Comparison of ENCODE assay signal across 15 cellular contexts in the genomic region with DNA sequence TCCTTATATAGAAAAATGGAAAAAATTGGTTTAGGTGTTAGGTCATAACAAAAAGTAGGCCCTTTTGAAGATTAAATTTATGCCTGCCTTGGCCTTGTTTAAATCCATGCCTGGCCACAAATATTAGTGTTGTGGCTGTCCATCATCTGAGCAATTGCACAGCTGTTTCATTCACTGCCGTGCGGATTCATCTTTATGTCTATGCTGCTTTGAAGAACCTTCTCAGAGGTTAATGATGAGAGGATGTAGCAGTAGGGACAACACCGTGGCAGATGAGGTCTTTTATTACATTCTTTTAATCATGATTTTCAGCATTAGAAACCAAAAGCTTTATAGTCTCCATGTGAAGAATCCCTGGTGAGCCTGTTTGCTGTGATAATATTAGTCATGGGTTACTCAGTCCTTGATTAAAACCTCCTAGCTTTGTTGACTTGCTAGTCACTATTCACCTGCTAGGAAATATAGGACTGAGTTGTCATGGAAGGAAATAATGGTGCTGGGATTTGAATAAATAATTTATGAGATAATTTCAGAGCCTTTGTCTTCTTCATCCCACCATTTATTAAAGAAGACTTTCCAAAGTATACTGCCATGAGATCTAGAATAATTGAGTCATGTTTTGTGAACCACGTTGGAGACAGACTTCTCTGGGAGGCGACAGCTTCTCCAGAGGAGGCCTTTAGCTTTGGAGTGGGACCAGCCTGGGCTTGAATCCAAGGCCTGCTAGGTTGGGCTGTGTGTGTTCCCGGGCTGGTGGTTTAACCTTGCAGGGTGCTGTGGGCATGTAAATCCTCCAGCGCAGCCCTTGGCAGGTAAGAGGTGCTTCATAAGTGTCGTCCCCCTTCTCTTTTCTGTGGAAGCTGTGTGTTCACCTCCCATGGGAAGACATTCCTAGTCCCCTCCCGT. TPM values are rescaled to one million over a fixed set of nuclear protein-coding genes. Genes with fewer than 3 reads are reported as not detected.
A peak's percentile ranks its signal among the peaks of the same experiment; 100 is the strongest.
DNase-seq lines count a peak whose midpoint lies in the region; ATAC-seq, FAIRE-seq and TF ChIP-seq lines count a peak whose summit lies in the region.
"Had no signal": no experiment of that assay in that cellular context is flagged by ENCODE, and none has a peak within 500 bp of the region (broad histone marks: within the 10 kb centered on the region; RNA-seq: fewer than 3 reads in every experiment).

No MANE protein-coding gene starts in this region.

- peaks cover 36% of the 10 kb centered on the region for H4K20me1 ChIP-seq in astrocyte (ENCODE audit: insufficient read depth, low read length)
- H4K20me1 ChIP-seq in PC-9 (ENCODE audit: insufficient read depth): 0 out of 2 replicates have a peak, but pooled peaks cover 2% of the 10 kb centered on the region

- H3K9me3 ChIP-seq in astrocyte (ENCODE audit: insufficient read depth, low read depth, low read length): no peaks in the 10 kb centered on the region
- no peaks in the 10 kb centered on the region for H3K9me3 ChIP-seq in right cardiac atrium (ENCODE audit: control insufficient read depth, low read length)
- no peaks in the 10 kb centered on the region for H3K9me3 ChIP-seq in tibial artery
- no peaks in the 10 kb centered on the region for H3K9me3 ChIP-seq in PC-9 (ENCODE audit: insufficient read depth, low read depth)
- H3K9me3 ChIP-seq: suprapubic skin had no signal

- POLR2A ChIA-PET in PC-9 (lab: Charles Lee; ENCODE audit: unreplicated experiment): no interaction called here

- H2AFZ ChIP-seq in astrocyte (ENCODE audit: low read depth, low read length) (no peak overlapping the region), PC-9 (no peak overlapping the region)

- no peaks in the 10 kb centered on the region for H3K9me2 ChIP-seq in PC-9 (ENCODE audit: insufficient read depth)

- H3K4me2 ChIP-seq in astrocyte (ENCODE audit: low read length) (peak overlapping the region; percentile 47), PC-9 (no peak overlapping the region)

- TF ChIP-seq POLR2A in lower leg skin (IDR thresholded peaks at IDR 0.05): no peak

- no peak for TF ChIP-seq CTCF in astrocyte (IDR thresholded peaks at IDR 0.05; ENCODE audit: insufficient read depth, low read depth, low read length)
- no peak for TF ChIP-seq CTCF in tibial artery (IDR thresholded peaks at IDR 0.05)
- TF ChIP-seq CTCF in PC-9 (conservative IDR thresholded peaks at IDR 0.05): no peak
- no peak for TF ChIP-seq CTCF in lower leg skin (IDR thresholded peaks at IDR 0.05)

- H3K27ac ChIP-seq in astrocyte (ENCODE audit: low read depth, low read length): no peak overlapping the region
- peak overlapping the region; percentile 56 for H3K27ac ChIP-seq in right cardiac atrium (ENCODE audit: low read length)
- H3K27ac ChIP-seq in tibial artery: peak overlapping the region; percentile 11 to 51
- H3K27ac ChIP-seq in PC-9: no peak overlapping the region
- H3K27ac ChIP-seq: suprapubic skin had no signal

- DNase-seq in NCI-H2029 (lab: John Stamatoyannopoulos, UW) (peak; percentile 48), NCI-H2029 treated with DMSO at 0.1 percent for 48 hours (lab: John Stamatoyannopoulos, UW) (no peak), astrocyte (ENCODE audit: low read depth) (peak; percentile 38), right cardiac atrium (peak; percentile 61 to 86 (median 80)), tibial artery (peak; percentile 53 to 90), PC-9 (no peak), NCI-H187 (lab: John Stamatoyannopoulos, UW) (no peak), lower leg skin (ENCODE audit: low spot score in 2 of 2) (no peak)
- DNase-seq: activated CD4-positive, alpha-beta memory T cell treated with anti-CD3 and anti-CD28 coated beads, Interleukin-2, amount 10 ng/mL, durations not matched to agents 7 days and 5 days; naive B cell; stimulated activated CD4-positive, alpha-beta T cell treated with anti-CD3 and anti-CD28 coated beads, Interleukin-2, amount 100 ng/mL, for 24 hours had no signal

- H3K79me2 ChIP-seq in astrocyte (ENCODE audit: insufficient read depth, low read length) (peaks cover 27% of the 10 kb centered on the region), PC-9 (ENCODE audit: low read depth) (no peaks in the 10 kb centered on the region)

- no peaks in the 10 kb centered on the region for H3K9me3 Mint-ChIP-seq in astrocyte (ENCODE audit: unreplicated experiment)
- H3K9me3 Mint-ChIP-seq: activated CD4-positive, alpha-beta memory T cell treated with anti-CD3 and anti-CD28 coated beads, Interleukin-2, amount 10 ng/mL, durations not matched to agents 7 days and 5 days; naive B cell had no signal

- BruUV-seq in PC-9 (replicated peaks; lab: Mats Ljungman, UMichigan): no TSS peak

- H3K36me3 Mint-ChIP-seq in astrocyte (ENCODE audit: low read depth, unreplicated experiment): peaks cover 4% of the 10 kb centered on the region

- H3K4me3 Mint-ChIP-seq in astrocyte (ENCODE audit: unreplicated experiment): no peak overlapping the region
- H3K4me3 Mint-ChIP-seq: activated CD4-positive, alpha-beta memory T cell treated with anti-CD3 and anti-CD28 coated beads, Interleukin-2, amount 10 ng/mL, durations not matched to agents 7 days and 5 days; naive B cell had no signal

- H3F3A ChIP-seq in PC-9 (ENCODE audit: insufficient read depth, low read depth): no peaks in the 10 kb centered on the region

- H3K27me3 ChIP-seq in astrocyte (ENCODE audit: insufficient read depth, low read length) (no peaks in the 10 kb centered on the region), right cardiac atrium (ENCODE audit: control insufficient read depth, insufficient read depth) (no peaks in the 10 kb centered on the region), tibial artery (no peaks in the 10 kb centered on the region), PC-9 (ENCODE audit: insufficient read depth, low read depth) (no peaks in the 10 kb centered on the region)
- H3K27me3 ChIP-seq: suprapubic skin had no signal

- no peak overlapping the region for H3K9ac ChIP-seq in astrocyte (ENCODE audit: low read length)

- WGBS in right cardiac atrium: 64% methylated on average over 9 of the region's 9 CpGs
- WGBS in lower leg skin, 2 donors: 72% methylated on average over 9 of the region's 9 CpGs

- intact Hi-C loops in right cardiac atrium (cut with DNase I) (no loop called here), tibial artery (cut with DNase I; ENCODE audit: low total_unique reads) (no loop called here), PC-9 (cut with micrococcal nuclease; ENCODE audit: unreplicated experiment) (no loop called here), lower leg skin (cut with DNase I; ENCODE audit: low total_unique reads) (no loop called here)

- H3K4me1 ChIP-seq in astrocyte (ENCODE audit: insufficient read depth, low read length) (peaks cover 9% of the 10 kb centered on the region), right cardiac atrium (ENCODE audit: control insufficient read depth, insufficient read depth, low read length) (peaks cover 5% of the 10 kb centered on the region), tibial artery (peaks cover 0 to 77% (median 31%) of the 10 kb centered on the region in 4 donors), PC-9 (replicated peaks; ENCODE audit: insufficient read depth) (no peaks in the 10 kb centered on the region)

- peak; percentile 77 to 82 for ATAC-seq in right cardiac atrium

- no peak overlapping the region for H3K27ac Mint-ChIP-seq in astrocyte (ENCODE audit: unreplicated experiment)
- H3K27ac Mint-ChIP-seq: activated CD4-positive, alpha-beta memory T cell treated with anti-CD3 and anti-CD28 coated beads, Interleukin-2, amount 10 ng/mL, durations not matched to agents 7 days and 5 days had no signal

- FAIRE-seq in astrocyte (lab: Jason Lieb, UNC): peak; percentile 50
- FAIRE-seq: A204.1, frontal cortex had no signal

- H3K27me3 Mint-ChIP-seq in astrocyte (ENCODE audit: low read depth, unreplicated experiment): no peaks in the 10 kb centered on the region
- H3K27me3 Mint-ChIP-seq: activated CD4-positive, alpha-beta memory T cell treated with anti-CD3 and anti-CD28 coated beads, Interleukin-2, amount 10 ng/mL, durations not matched to agents 7 days and 5 days; naive B cell had no signal

- H3K4me3 ChIP-seq in astrocyte (ENCODE audit: insufficient read depth, low read depth, low read length): no peak overlapping the region
- no peak overlapping the region for H3K4me3 ChIP-seq in right cardiac atrium (ENCODE audit: low read length)
- no peak overlapping the region for H3K4me3 ChIP-seq in tibial artery
- H3K4me3 ChIP-seq in PC-9: no peak overlapping the region
- no peak overlapping the region for H3K4me3 ChIP-seq in lower leg skin (ENCODE audit: low read depth, poor library complexity, severe bottlenecking)
- H3K4me3 ChIP-seq: suprapubic skin had no signal

- CTCF ChIA-PET in PC-9 (lab: Charles Lee): no interaction called here

- peaks cover 3% of the 10 kb centered on the region for H3K36me3 ChIP-seq in astrocyte (ENCODE audit: insufficient read depth, low read length)
- peaks cover 0 to 16% (median 14%) of the 10 kb centered on the region in 3 donors for H3K36me3 ChIP-seq in tibial artery
- no peaks in the 10 kb centered on the region for H3K36me3 ChIP-seq in PC-9 (ENCODE audit: low read depth)

- peaks cover 8% of the 10 kb centered on the region for H3K4me1 Mint-ChIP-seq in astrocyte (ENCODE audit: low read depth, unreplicated experiment)

RNA-seq across cellular contexts. Expression of a gene that starts 53.5 kb away (rescaled TPM):
- total RNA-seq in astrocyte: not detected in 2 replicates
- 1 to 10 TPM in 3 of 4 donors, under 1 TPM in 1; 0.65 to 1.7 (median 1.4) TPM for total RNA-seq in right cardiac atrium
- 0.54 TPM for polyA plus RNA-seq in right cardiac atrium
- total RNA-seq in PC-9 (2021): 0.55 and 2.1 TPM in 2 replicates
- not detected for total RNA-seq in lower leg skin
- total RNA-seq: frontal cortex, suprapubic skin had no signal
- polyA plus RNA-seq: adipose tissue had no signal

Comparison
In these comparisons a context has a peak if more than half of its experiments do, and no peak if none do; other contexts are left out.
1. DNase-seq: peak in NCI-H2029 (single experiment), astrocyte (single experiment), right cardiac atrium (3 of 3) and tibial artery (2 of 2); none in NCI-H2029 treated with DMSO at 0.1 percent for 48 hours (single experiment), PC-9 (0 of 2), NCI-H187 (0 of 2) and lower leg skin (0 of 2).
2. H3K27ac ChIP-seq: peak in right cardiac atrium (single experiment) and tibial artery (2 of 2); none in astrocyte (single experiment) and PC-9 (single experiment).